In the genomic region with DNA sequence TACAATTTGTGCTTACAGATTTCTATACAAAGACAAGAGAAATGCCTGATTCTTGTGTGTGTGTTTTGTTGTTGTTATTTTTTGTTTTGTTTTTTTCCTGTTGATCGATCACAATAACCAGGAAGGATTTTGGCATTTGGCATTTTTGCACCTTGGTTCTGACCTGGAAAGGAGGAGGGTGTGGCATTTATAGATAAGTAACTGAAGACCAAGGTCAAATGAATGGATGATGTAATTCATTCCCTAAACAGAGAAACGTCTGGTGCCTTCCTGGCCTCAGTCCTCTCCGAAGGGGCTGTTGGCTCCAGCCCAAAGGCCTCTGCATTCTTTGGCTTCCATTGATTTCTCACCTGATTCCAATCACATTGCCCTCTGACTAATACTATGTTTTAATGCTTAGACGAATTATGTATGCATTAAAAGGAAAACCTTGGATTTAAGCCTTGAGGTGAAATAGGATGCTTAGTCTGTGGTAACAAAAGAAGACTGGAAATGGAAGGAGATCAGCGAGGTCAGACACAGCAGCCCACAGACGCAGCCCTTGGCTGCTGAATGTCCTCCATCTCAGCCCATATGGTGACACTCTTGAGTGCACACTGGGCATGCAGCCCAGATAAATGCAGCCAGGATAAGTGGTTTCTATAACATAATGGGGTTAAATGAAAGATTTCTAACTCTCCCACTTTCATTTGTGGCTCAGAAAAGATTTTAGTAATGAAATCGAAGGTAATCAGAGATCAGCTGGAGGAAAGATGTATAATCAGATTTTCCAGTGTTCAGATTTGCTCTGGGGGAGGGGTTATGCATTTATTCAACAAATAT, we compare ENCODE assay signal across 9 cellular contexts.
DNase-seq lines count a peak whose midpoint lies in the region; ATAC-seq, FAIRE-seq and TF ChIP-seq lines count a peak whose summit lies in the region.
"Had no signal": no experiment of that assay in that cellular context is flagged by ENCODE, and none has a peak within 500 bp of the region (broad histone marks: within the 10 kb centered on the region; RNA-seq: fewer than 3 reads in every experiment).

No MANE protein-coding gene starts in this region.

- DNase-seq in D721Med (ENCODE audit: insufficient read length, low spot score) (no peak), SK-N-DZ (ENCODE audit: low spot score) (peak; percentile 53), left colon (peak in 1 of 2 donors; percentile 35), upper lobe of right lung (no peak)
- no peak for DNase-seq in stimulated activated naive CD4-positive, alpha-beta T cell (lab: John Stamatoyannopoulos, UW)
- no peak for DNase-seq in stimulated activated naive CD8-positive, alpha-beta T cell treated with anti-CD3 and anti-CD28 coated beads, Interleukin-15, Interleukin-2, amounts not matched to agents 100 U/mL and 50 U/mL, for 24 hours

- peak overlapping the region; percentile 11 for H3K4me2 ChIP-seq in Loucy (ENCODE audit: low read depth, low read length, poor library complexity, severe bottlenecking)

- ATAC-seq in left colon (peak; percentile 80), upper lobe of right lung (no peak), HG02970 (IDR thresholded peaks at IDR 0.05; ENCODE audit: low FRiP score, unreplicated experiment) (no peak)
- no peak for ATAC-seq in stimulated activated naive CD8-positive, alpha-beta T cell treated with anti-CD3 and anti-CD28 coated beads, Interleukin-15, Interleukin-2, amounts not matched to agents 100 U/mL and 50 U/mL, for 24 hours

- peaks cover 40% of the 10 kb centered on the region for H3K4me1 ChIP-seq in Loucy (ENCODE audit: insufficient read depth, low read length, poor library complexity, severe bottlenecking)
- no peaks in the 10 kb centered on the region for H3K4me1 ChIP-seq in upper lobe of right lung

- peaks cover 4% of the 10 kb centered on the region; the same call in 1 of the 2 replicates for H3F3A ChIP-seq in Loucy (ENCODE audit: low read depth)

- no peaks in the 10 kb centered on the region for H3K9me2 ChIP-seq in Loucy (replicated peaks; ENCODE audit: low read depth, low read length)

- H3K36me3 ChIP-seq in Loucy (ENCODE audit: insufficient read depth, low read length) (no peaks in the 10 kb centered on the region), upper lobe of right lung (no peaks in the 10 kb centered on the region)

- H2AFZ ChIP-seq in Loucy (ENCODE audit: low read length), result 0 out of 2 replicates have a peak overlapping the region, but pooled peaks have one; percentile 2

- H3K9me3 ChIP-seq in Loucy (ENCODE audit: insufficient read depth, low read depth, low read length) (no peaks in the 10 kb centered on the region), upper lobe of right lung (no peaks in the 10 kb centered on the region)

- FAIRE-seq in D721Med (lab: Jason Lieb, UNC), result peak; percentile 69

- TF ChIP-seq CTCF in D721Med (IDR thresholded peaks at IDR 0.05; ENCODE audit: insufficient read depth, missing control alignments), result no peak
- no peak for TF ChIP-seq CTCF in Loucy (conservative IDR thresholded peaks at IDR 0.05; ENCODE audit: low read length)
- TF ChIP-seq CTCF in upper lobe of right lung (IDR thresholded peaks at IDR 0.05), result no peak

- H3K79me2 ChIP-seq in Loucy (ENCODE audit: insufficient read depth, low read length), result no peaks in the 10 kb centered on the region

- H3K27me3 ChIP-seq in Loucy (ENCODE audit: insufficient read depth, low read length, poor library complexity, severe bottlenecking) (no peaks in the 10 kb centered on the region), upper lobe of right lung (no peaks in the 10 kb centered on the region)

- intact Hi-C loops in left colon (cut with DNase I, micrococcal nuclease) (loop anchor here in 1 of 2 donors (5.0 to 10.0 kb wide), 3 partner anchors 61 to 429 kb away; a partner anchor contains a TSS), upper lobe of right lung (cut with DNase I) (no loop called here)

- no peaks in the 10 kb centered on the region for H4K20me1 ChIP-seq in Loucy (ENCODE audit: insufficient read depth, low read length, poor library complexity, severe bottlenecking)

- no peak overlapping the region for H3K27ac ChIP-seq in upper lobe of right lung

- H3K4me3 ChIP-seq in Loucy (ENCODE audit: low read length, poor library complexity, severe bottlenecking), result no peak overlapping the region
- H3K4me3 ChIP-seq in upper lobe of right lung, result no peak overlapping the region
- H3K4me3 ChIP-seq: lung had no signal

- no peak overlapping the region for H3K9ac ChIP-seq in Loucy (ENCODE audit: low read depth, low read length, poor library complexity, severe bottlenecking)
